2 cellular contexts compared by ENCODE assay signal in the genomic region with DNA sequence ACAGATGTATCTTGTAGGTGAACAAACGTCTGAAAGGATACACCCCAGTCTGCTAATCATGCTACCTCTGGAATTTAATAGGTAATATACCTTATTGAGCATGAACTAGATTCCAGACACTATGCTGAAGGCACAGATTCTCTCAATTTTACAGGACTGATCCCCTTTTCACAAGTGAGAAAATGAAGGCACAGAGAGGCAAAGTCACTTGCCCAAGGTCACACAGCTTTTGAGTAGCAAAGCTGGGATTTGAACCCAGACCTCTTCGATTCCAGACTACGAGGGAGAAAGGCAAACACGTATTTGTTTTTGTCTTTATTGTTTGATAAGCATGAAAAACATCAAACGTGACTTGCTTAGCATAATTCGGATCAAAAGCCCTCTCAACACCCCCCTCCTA.
A peak's percentile ranks its signal among the peaks of the same experiment; 100 is the strongest.
TF ChIP-seq lines count a peak whose summit lies in the region.

No MANE protein-coding gene starts in this region.

TF ChIP-seq in A549, 52 proteins besides CTCF, POLR2A, EP300 and RAD21:
- TF ChIP-seq TP53 (CRISPR knock-in tag; IDR thresholded peaks at IDR 0.05) (no peak), KDM1A (IDR thresholded peaks at IDR 0.05; ENCODE audit: low read depth) (0 out of 2 replicates have a peak, but pooled peaks have one; percentile 22), ZFP36 (IDR thresholded peaks at IDR 0.05; ENCODE audit: borderline replicate concordance, partially characterized antibody) (peak; percentile 73)

TF ChIP-seq in H1, 55 proteins besides CTCF, POLR2A, EP300 and RAD21:
- TF ChIP-seq KDM1A (IDR thresholded peaks at IDR 0.05; ENCODE audit: borderline replicate concordance, low read length) (0 out of 2 replicates have a peak, but pooled peaks have one; percentile 13), HDAC2 (IDR thresholded peaks at IDR 0.05; ENCODE audit: borderline replicate concordance in 1 of 2, low read depth in 2 of 2, low read length in 2 of 2) (no peak)
